Comparison of ENCODE assay signal across 26 cellular contexts in the genomic region with DNA sequence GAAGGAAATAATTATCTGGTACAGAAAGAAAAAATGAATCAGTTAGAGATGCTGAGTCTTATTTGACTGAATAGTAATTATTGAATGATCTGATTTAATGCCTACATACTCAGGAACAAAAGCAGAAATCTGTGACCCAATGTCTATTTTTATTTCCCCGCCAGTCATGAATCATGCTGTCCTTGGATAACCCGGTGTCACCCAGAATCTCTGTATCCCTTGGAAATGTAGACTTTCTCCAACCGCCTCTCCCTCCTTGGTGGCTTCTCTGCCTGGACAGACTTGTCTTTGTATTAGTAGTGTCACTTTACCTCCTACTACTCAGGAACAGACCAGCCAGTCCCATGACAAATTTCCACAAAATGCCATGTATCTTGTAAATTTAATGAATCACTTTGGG.
DNase-seq lines count a peak whose midpoint lies in the region; ATAC-seq, FAIRE-seq and TF ChIP-seq lines count a peak whose summit lies in the region.
"Had no signal": no experiment of that assay in that cellular context is flagged by ENCODE, and none has a peak within 500 bp of the region (broad histone marks: within the 10 kb centered on the region; RNA-seq: fewer than 3 reads in every experiment).

No MANE protein-coding gene starts in this region.

- no peaks in the 10 kb centered on the region for H3K9me1 ChIP-seq in IMR-90 (ENCODE audit: insufficient read depth, low read length)

- no peak overlapping the region for H2AFZ ChIP-seq in IMR-90 (replicated peaks; ENCODE audit: low read length, poor library complexity)

- no peak for ATAC-seq in IMR-90 (ENCODE audit: low read depth)
- no peak for ATAC-seq in HG03571 (IDR thresholded peaks at IDR 0.05; ENCODE audit: unreplicated experiment)
- ATAC-seq: HCT116, K562, left lobe of liver, natural killer cell had no signal

- H3K79me1 ChIP-seq in IMR-90 (ENCODE audit: low read depth in 1 of 2, low read length in 2 of 2), result no peaks in the 10 kb centered on the region

- no peak overlapping the region for H2BK20ac ChIP-seq in IMR-90 (ENCODE audit: low read depth, low read length)

- CTCF ChIA-PET in IMR-90 (lab: Yijun Ruan, JAX), result no interaction called here

- H3K23ac ChIP-seq in IMR-90 (ENCODE audit: low read depth, low read length), result no peak overlapping the region

- H3K9me3 ChIP-seq in IMR-90 (ENCODE audit: control insufficient read depth, insufficient read depth, low read length), result no peaks in the 10 kb centered on the region
- H3K9me3 ChIP-seq in kidney (ENCODE audit: control insufficient read depth in 1 of 2, low read length in 2 of 2), result no peaks in the 10 kb centered on the region
- H3K9me3 ChIP-seq: upper lobe of left lung had no signal

- FAIRE-seq in kidney (lab: Jason Lieb, UNC), result no peak
- FAIRE-seq: colon, K562 had no signal

- no peak overlapping the region for H3K14ac ChIP-seq in IMR-90 (replicated peaks; ENCODE audit: low read depth, low read length)

- H3K56ac ChIP-seq in IMR-90 (ENCODE audit: extremely low read depth, insufficient read depth, low read length), result no peak overlapping the region

- intact Hi-C loops in IMR-90 (cut with micrococcal nuclease), result no loop called here
- intact Hi-C loops in kidney (cut with DNase I), result no loop called here

- in situ Hi-C loops in IMR-90 (cut with MboI; ENCODE audit: low sequenced_read_pairs), result no loop called here

- H4K20me1 ChIP-seq in IMR-90 (ENCODE audit: insufficient read depth, low read length), result no peaks in the 10 kb centered on the region

- peaks cover 1% of the 10 kb centered on the region; the same call in 1 of the 2 replicates for H3K4me1 ChIP-seq in IMR-90 (ENCODE audit: control insufficient read depth, insufficient read depth, low read length)
- no peaks in the 10 kb centered on the region for H3K4me1 ChIP-seq in kidney (ENCODE audit: control insufficient read depth in 1 of 2, insufficient read depth in 1 of 2, low read depth in 1 of 2, low read length in 2 of 2)
- H3K4me1 ChIP-seq: upper lobe of left lung had no signal

- H3K9ac ChIP-seq in IMR-90 (ENCODE audit: low read depth, low read length) (no peak overlapping the region), kidney (ENCODE audit: low read length in 2 of 2) (no peak overlapping the region)

- no peak overlapping the region for H4K91ac ChIP-seq in IMR-90 (ENCODE audit: insufficient read depth, low read depth, low read length)

- WGBS in IMR-90 (ENCODE audit: extremely low coverage in 2 of 2, insufficient read length in 1 of 2), 2 experiments, result no CpG with 5 or more reads among the region's 3 CpGs

- H2BK120ac ChIP-seq in IMR-90 (ENCODE audit: low read depth, low read length), result no peak overlapping the region

- H3K4ac ChIP-seq in IMR-90 (ENCODE audit: low read depth, low read length), result no peak overlapping the region

- no peak overlapping the region for H3K4me3 ChIP-seq in IMR-90 (ENCODE audit: insufficient read depth, low read depth, low read length)
- H3K4me3 ChIP-seq in choroid plexus epithelial cell (ENCODE audit: low read depth, low read length), result no peak overlapping the region
- no peak overlapping the region for H3K4me3 ChIP-seq in kidney (ENCODE audit: low read length in 2 of 2)
- H3K4me3 ChIP-seq: K562, SK-N-MC, upper lobe of left lung had no signal

- no peak for TF ChIP-seq RAD21 in IMR-90 (IDR thresholded peaks at IDR 0.05; ENCODE audit: low read length)

- H2AK5ac ChIP-seq in IMR-90 (ENCODE audit: low read depth, low read length), result no peak overlapping the region

- dilution Hi-C loops in IMR-90 (cut with HindIII; ENCODE audit: low sequenced_read_pairs, unreplicated experiment), result no loop called here

- H3K18ac ChIP-seq in IMR-90 (ENCODE audit: low read depth, low read length), result peak overlapping the region; percentile 33; the same call in 1 of the 2 replicates

- no peak for TF ChIP-seq CTCF in IMR-90 (conservative IDR thresholded peaks at IDR 0.05; ENCODE audit: low read depth, low read length)
- TF ChIP-seq CTCF in choroid plexus epithelial cell (conservative IDR thresholded peaks at IDR 0.05; ENCODE audit: low read depth, low read length), result no peak
- TF ChIP-seq CTCF in kidney (IDR thresholded peaks at IDR 0.05; ENCODE audit: borderline replicate concordance, extremely low read depth, insufficient read depth), result no peak

- H2BK5ac ChIP-seq in IMR-90 (ENCODE audit: low read depth, low read length, poor library complexity, severe bottlenecking), result no peak overlapping the region

- peak overlapping the region; percentile 59; the same call in 1 of the 2 replicates for H4K5ac ChIP-seq in IMR-90 (ENCODE audit: low read depth, low read length)

- no peaks in the 10 kb centered on the region for H3K36me3 ChIP-seq in IMR-90 (ENCODE audit: control insufficient read depth, insufficient read depth, low read length)
- H3K36me3 ChIP-seq in kidney (ENCODE audit: control insufficient read depth in 1 of 2, insufficient read depth in 2 of 2, low read length in 2 of 2), result no peaks in the 10 kb centered on the region
- H3K36me3 ChIP-seq: upper lobe of left lung had no signal

- H3K27ac ChIP-seq in IMR-90 (ENCODE audit: insufficient read depth, low read length) (no peak overlapping the region), kidney (ENCODE audit: low read depth in 2 of 2, low read length in 2 of 2) (no peak overlapping the region)
- H3K27ac ChIP-seq: RWPE1, SK-N-MC, upper lobe of left lung had no signal

- no peaks in the 10 kb centered on the region for H3K27me3 ChIP-seq in IMR-90 (ENCODE audit: control insufficient read depth, insufficient read depth, low read length)
- H3K27me3 ChIP-seq: upper lobe of left lung had no signal

- BruUV-seq in IMR-90 (replicated peaks; lab: Mats Ljungman, UMichigan), result no TSS peak

- H2AK9ac ChIP-seq in IMR-90 (replicated peaks; ENCODE audit: low read depth, low read length, poor library complexity), result no peak overlapping the region

- DNase-seq in Ammon's horn (ENCODE audit: low spot score) (peak; percentile 9), IMR-90 (no peak), choroid plexus epithelial cell (ENCODE audit: low read depth) (peak; percentile 13), putamen (ENCODE audit: low spot score) (peak; percentile 26), kidney (no peak), NCI-H187 treated with DMSO at 0.1 percent for 48 hours (lab: John Stamatoyannopoulos, UW) (no peak)
- DNase-seq: activated CD4-positive, alpha-beta T cell treated with anti-CD3 and anti-CD28 coated beads for 4 hours; activated CD8-positive, alpha-beta memory T cell treated with anti-CD3 and anti-CD28 coated beads for 24 hours; activated naive CD4-positive, alpha-beta T cell; DND-41; effector CD8-positive, alpha-beta T cell; hippocampal formation; midbrain; natural killer cell; NCI-H1436 treated with DMSO at 0.1 percent for 48 hours; NCI-H2107; stimulated activated CD4-positive, alpha-beta T cell treated with anti-CD3 and anti-CD28 coated beads, Interleukin-2, amount 100 ng/mL, for 24 hours; T-helper 2 cell; upper lobe of left lung had no signal

- TF ChIP-seq POLR2A in IMR-90 (IDR thresholded peaks at IDR 0.05; ENCODE audit: low read depth, low read length), result no peak

- POLR2A ChIA-PET in IMR-90 (lab: Charles Lee; ENCODE audit: unreplicated experiment), result no interaction called here

- no peak overlapping the region for H3K4me2 ChIP-seq in IMR-90 (ENCODE audit: low read depth, low read length)

- H2BK15ac ChIP-seq in IMR-90 (ENCODE audit: low read depth, low read length), result no peak overlapping the region

- no peak overlapping the region; a peak in 1 of 4 replicates for H4K8ac ChIP-seq in IMR-90 (ENCODE audit: low read depth in 2 of 2, low read length in 2 of 2)

TF ChIP-seq in IMR-90, 13 proteins besides CTCF, POLR2A, EP300 and RAD21:
- TF ChIP-seq SMC3 (IDR thresholded peaks at IDR 0.05; ENCODE audit: low read depth, low read length), result no peak
- no peak for TF ChIP-seq MAZ (IDR thresholded peaks at IDR 0.05; ENCODE audit: borderline replicate concordance, low read depth, low read length)

Comparison
In these comparisons a context has a peak if more than half of its experiments do, and no peak if none do; other contexts are left out.
1. DNase-seq: peak in Ammon's horn (single experiment), choroid plexus epithelial cell (single experiment) and putamen (single experiment); none in IMR-90 (single experiment), kidney (single experiment) and NCI-H187 treated with DMSO at 0.1 percent for 48 hours (single experiment).